Comparison of ENCODE assay signal across 12 cellular contexts in genomic region chr5:146213210-146213838, GRCh38. TPM values are rescaled to one million over a fixed set of nuclear protein-coding genes. Genes with fewer than 3 reads are reported as not detected.
DNase-seq lines count a peak whose midpoint lies in the region; ATAC-seq and TF ChIP-seq lines count a peak whose summit lies in the region.
"Had no signal": no experiment of that assay in that cellular context is flagged by ENCODE, and none has a peak within 500 bp of the region (broad histone marks: within the 10 kb centered on the region; RNA-seq: fewer than 3 reads in every experiment).

No MANE protein-coding gene starts in this region.

- TF ChIP-seq RAD21 in IMR-90 (IDR thresholded peaks at IDR 0.05; ENCODE audit: low read length), result no peak

- H3K23ac ChIP-seq in IMR-90 (ENCODE audit: low read depth, low read length), result no peak overlapping the region

- peaks cover 50% of the 10 kb centered on the region for H4K20me1 ChIP-seq in IMR-90 (ENCODE audit: insufficient read depth, low read length)
- peaks cover 31% of the 10 kb centered on the region for H4K20me1 ChIP-seq in OCI-LY7 (ENCODE audit: insufficient read depth, low read length)

- no CpG with 5 or more reads among the region's 4 CpGs for WGBS in IMR-90 (ENCODE audit: extremely low coverage in 2 of 2, insufficient read length in 1 of 2), 2 experiments
- 63 to 73% (median 68%) methylated on average over 4 of the region's 4 CpGs for WGBS in adrenal gland, 4 donors

- H3K4me2 ChIP-seq in IMR-90 (ENCODE audit: low read depth, low read length) (no peak overlapping the region), OCI-LY7 (ENCODE audit: low read length) (peak overlapping the region; percentile 34)

- TF ChIP-seq CTCF in IMR-90 (conservative IDR thresholded peaks at IDR 0.05; ENCODE audit: low read depth, low read length), result no peak
- TF ChIP-seq CTCF in OCI-LY7 (conservative IDR thresholded peaks at IDR 0.05; ENCODE audit: low read length), result no peak
- TF ChIP-seq CTCF in adrenal gland (IDR thresholded peaks at IDR 0.05), result no peak
- no peak for TF ChIP-seq CTCF in GM10248 (IDR thresholded peaks at IDR 0.05; ENCODE audit: control extremely low read depth, extremely low read depth, low read depth, missing control alignments)

- no peak overlapping the region for H2BK15ac ChIP-seq in IMR-90 (ENCODE audit: low read depth, low read length)

- H3K27ac ChIP-seq in IMR-90 (ENCODE audit: insufficient read depth, low read length), result no peak overlapping the region
- no peak overlapping the region for H3K27ac ChIP-seq in OCI-LY7 (ENCODE audit: low read depth, low read length, poor library complexity, severe bottlenecking)
- H3K27ac ChIP-seq in adrenal gland, result no peak overlapping the region
- H3K27ac ChIP-seq: tibial artery had no signal

- H3K9me3 ChIP-seq in IMR-90 (ENCODE audit: control insufficient read depth, insufficient read depth, low read length), result no peaks in the 10 kb centered on the region
- no peaks in the 10 kb centered on the region for H3K9me3 ChIP-seq in OCI-LY7 (ENCODE audit: low read length)
- H3K9me3 ChIP-seq in adrenal gland (replicated peaks in 1 of 3), result no peaks in the 10 kb centered on the region
- H3K9me3 ChIP-seq: tibial artery had no signal

- POLR2A ChIA-PET in IMR-90 (lab: Charles Lee; ENCODE audit: unreplicated experiment) (no interaction called here), OCI-LY7 (lab: Charles Lee) (interaction anchor here (0.6 to 2.3 kb wide), 13 partner anchors 8 to 196 kb away, joined by 3 to 13 read pairs (median 4); partner anchors contain the start of gene LARS1), GM10248 (lab: Yijun Ruan, JAX) (no interaction called here)

- ATAC-seq in IMR-90 (ENCODE audit: low read depth) (no peak), HG03025 (IDR thresholded peaks at IDR 0.05; ENCODE audit: low FRiP score, unreplicated experiment) (no peak)

- H2BK5ac ChIP-seq in IMR-90 (ENCODE audit: low read depth, low read length, poor library complexity, severe bottlenecking), result no peak overlapping the region

- intact Hi-C loops in IMR-90 (cut with micrococcal nuclease) (no loop called here), OCI-LY7 (cut with micrococcal nuclease; ENCODE audit: unreplicated experiment) (no loop called here), adrenal gland (cut with DNase I) (no loop called here)

- peaks cover 100% of the 10 kb centered on the region for H3K79me2 ChIP-seq in OCI-LY7 (ENCODE audit: insufficient read depth, low read depth, low read length)

- no peak overlapping the region for H2AK9ac ChIP-seq in IMR-90 (replicated peaks; ENCODE audit: low read depth, low read length, poor library complexity)

- H3K9me2 ChIP-seq in OCI-LY7 (ENCODE audit: insufficient read depth, low read length), result no peaks in the 10 kb centered on the region

- H2BK120ac ChIP-seq in IMR-90 (ENCODE audit: low read depth, low read length), result no peak overlapping the region

- H3K4me3 ChIP-seq in IMR-90 (ENCODE audit: insufficient read depth, low read depth, low read length), result no peak overlapping the region
- no peak overlapping the region for H3K4me3 ChIP-seq in OCI-LY7 (ENCODE audit: low read depth, low read length, poor library complexity, severe bottlenecking)
- H3K4me3 ChIP-seq in adrenal gland, result no peak overlapping the region
- H3K4me3 ChIP-seq: tibial artery had no signal

- H3K4me1 ChIP-seq in IMR-90 (ENCODE audit: control insufficient read depth, insufficient read depth, low read length), result 0 out of 2 replicates have a peak, but pooled peaks cover 2% of the 10 kb centered on the region
- H3K4me1 ChIP-seq in OCI-LY7 (ENCODE audit: insufficient read depth, low read length, poor library complexity, severe bottlenecking), result peaks cover 34% of the 10 kb centered on the region
- peaks cover 8 to 33% of the 10 kb centered on the region in 2 donors for H3K4me1 ChIP-seq in adrenal gland (replicated peaks in 1 of 2)

- H3K4ac ChIP-seq in IMR-90 (ENCODE audit: low read depth, low read length), result no peak overlapping the region

- no peaks in the 10 kb centered on the region for H3K9me1 ChIP-seq in IMR-90 (ENCODE audit: insufficient read depth, low read length)

- DNase-seq in A172 (ENCODE audit: low spot score) (peak; percentile 27), IMR-90 (peak; percentile 4), OCI-LY7 (ENCODE audit: low spot score) (peak; percentile 17), erythroblast (lab: John Stamatoyannopoulos, UW) (peak; percentile 37 to 50), adrenal gland (no peak), GM10248 (ENCODE audit: extremely low spot score) (no peak)
- DNase-seq in activated CD4-positive, alpha-beta T cell treated with anti-CD3 and anti-CD28 coated beads for 4 hours, result no peak
- DNase-seq: cortex of kidney, nucleus accumbens, T-helper 2 cell, tibial artery had no signal

- H3K14ac ChIP-seq in IMR-90 (replicated peaks; ENCODE audit: low read depth, low read length), result no peak overlapping the region

- peaks cover 4 to 38% of the 10 kb centered on the region in 2 experiments; a peak in 3 of 4 replicates for H3K79me1 ChIP-seq in IMR-90 (ENCODE audit: low read depth in 1 of 2, low read length in 2 of 2)

- BruUV-seq in IMR-90 (replicated peaks; lab: Mats Ljungman, UMichigan), result no TSS peak
- BruUV-seq in OCI-LY7 (replicated peaks; lab: Mats Ljungman, UMichigan), result no TSS peak

- H3K9ac ChIP-seq in IMR-90 (ENCODE audit: low read depth, low read length), result no peak overlapping the region

- H4K5ac ChIP-seq in IMR-90 (ENCODE audit: low read depth, low read length), result no peak overlapping the region

- H3K27me3 ChIP-seq in IMR-90 (ENCODE audit: control insufficient read depth, insufficient read depth, low read length), result no peaks in the 10 kb centered on the region
- no peaks in the 10 kb centered on the region for H3K27me3 ChIP-seq in adrenal gland
- H3K27me3 ChIP-seq: tibial artery had no signal

- dilution Hi-C loops in IMR-90 (cut with HindIII; ENCODE audit: low sequenced_read_pairs, unreplicated experiment), result no loop called here

- no peak overlapping the region for H2AFZ ChIP-seq in IMR-90 (replicated peaks; ENCODE audit: low read length, poor library complexity)
- no peak overlapping the region for H2AFZ ChIP-seq in OCI-LY7 (ENCODE audit: low read length)

- H4K8ac ChIP-seq in IMR-90 (ENCODE audit: low read depth in 2 of 2, low read length in 2 of 2), result no peak overlapping the region

- H2BK20ac ChIP-seq in IMR-90 (ENCODE audit: low read depth, low read length), result no peak overlapping the region

- no peak overlapping the region for H3K56ac ChIP-seq in IMR-90 (ENCODE audit: extremely low read depth, insufficient read depth, low read length)

- H2AK5ac ChIP-seq in IMR-90 (ENCODE audit: low read depth, low read length), result no peak overlapping the region

- H3K36me3 ChIP-seq in IMR-90 (ENCODE audit: control insufficient read depth, insufficient read depth, low read length) (0 out of 2 replicates have a peak, but pooled peaks cover 2% of the 10 kb centered on the region), OCI-LY7 (ENCODE audit: insufficient read depth, low read length) (peaks cover 33% of the 10 kb centered on the region), adrenal gland (replicated peaks in 1 of 2) (no peaks in the 10 kb centered on the region)
- H3K36me3 ChIP-seq: tibial artery had no signal

- in situ Hi-C loops in IMR-90 (cut with MboI; ENCODE audit: low sequenced_read_pairs), result no loop called here

- no peak overlapping the region for H4K91ac ChIP-seq in IMR-90 (ENCODE audit: insufficient read depth, low read depth, low read length)

- CTCF ChIA-PET in IMR-90 (lab: Yijun Ruan, JAX), result interaction anchor here (1.0 kb wide), 1 partner anchor 13 kb away, joined by 4 read pairs; no protein-coding TSS in a partner anchor
- CTCF ChIA-PET in OCI-LY7 (lab: Charles Lee; ENCODE audit: unreplicated experiment), result no interaction called here
- CTCF ChIA-PET in GM10248 (lab: Yijun Ruan, JAX), result no interaction called here

- TF ChIP-seq POLR2A in IMR-90 (IDR thresholded peaks at IDR 0.05; ENCODE audit: low read depth, low read length), result no peak
- TF ChIP-seq POLR2A in erythroblast (IDR thresholded peaks at IDR 0.05; ENCODE audit: low read length), result no peak
- no peak for TF ChIP-seq POLR2A in adrenal gland (IDR thresholded peaks at IDR 0.05)

- no peak overlapping the region for H3K18ac ChIP-seq in IMR-90 (ENCODE audit: low read depth, low read length)

TF ChIP-seq in IMR-90, 13 proteins besides CTCF, POLR2A, EP300 and RAD21 (continues in another document):
- no peak for TF ChIP-seq CEBPB (IDR thresholded peaks at IDR 0.05; ENCODE audit: low read depth, low read length)
- TF ChIP-seq MXI1 (IDR thresholded peaks at IDR 0.05; ENCODE audit: borderline replicate concordance, low read depth, low read length), result no peak
- TF ChIP-seq RFX5 (IDR thresholded peaks at IDR 0.05; ENCODE audit: low read depth, low read length), result no peak
- TF ChIP-seq USF2 (IDR thresholded peaks at IDR 0.05; ENCODE audit: low read depth, low read length), result no peak
- TF ChIP-seq NFE2L2 (IDR thresholded peaks at IDR 0.05; ENCODE audit: low read depth, low read length), result no peak
- no peak for TF ChIP-seq RCOR1 (IDR thresholded peaks at IDR 0.05; ENCODE audit: insufficient replicate concordance, low read length)

RNA-seq across cellular contexts. Expression of gene RBM27, which starts 9.9 kb away (rescaled TPM):
- 40.4 and 46.6 TPM in 2 replicates for total RNA-seq in A172 (2014; rRNA removed; shearing (Covaris generic))
- total RNA-seq in IMR-90 (2012; rRNA removed) (19.2 and 25.3 TPM in 2 replicates), OCI-LY7 (2022) (26.4 and 29.0 TPM in 2 replicates), adrenal gland (10 to 100 TPM in 7 of 8 donors, 1 to 10 TPM in 1; 8.1 to 18.0 (median 12.5) TPM)
- polyA plus RNA-seq in IMR-90 (2012; rRNA removed) (7.6 and 7.7 TPM in 2 replicates), adrenal gland (10 to 100 TPM in 1 of 3 donors, 1 to 10 TPM in 2; 3.5 to 16.7 (median 5.7) TPM)
- 0.58 and 1.6 TPM in 2 replicates for polyA plus RNA-seq in IMR-90 (2012; cell fraction: cytosol; rRNA removed)
- polyA plus RNA-seq in IMR-90 (2012; cell fraction: nucleus; rRNA removed; ENCODE audit: low replicate concordance), result 1.2 and 9.5 TPM in 2 replicates
- 19.4 and 20.9 TPM in 2 replicates for total RNA-seq in OCI-LY7 (2014; rRNA removed; shearing (Covaris generic))

RNA-seq across cellular contexts. Expression of gene LARS1, which starts 30.9 kb away (rescaled TPM):
- total RNA-seq in A172 (2014; rRNA removed; shearing (Covaris generic)), result 146 and 151 TPM in 2 replicates
- total RNA-seq in IMR-90 (2012; rRNA removed) (70.4 and 91.4 TPM in 2 replicates), OCI-LY7 (2022) (300 and 329 TPM in 2 replicates), adrenal gland (100 to 1,000 TPM in 1 of 8 donors, 10 to 100 TPM in 7; 42.7 to 113 (median 84.0) TPM)
- polyA plus RNA-seq in IMR-90 (2012; rRNA removed) (20.1 and 25.7 TPM in 2 replicates), adrenal gland (100 to 1,000 TPM in 1 of 3 donors, 10 to 100 TPM in 2; 37.0 to 119 (median 61.9) TPM)
- polyA plus RNA-seq in IMR-90 (2012; cell fraction: cytosol; rRNA removed), result 3.2 and 5.8 TPM in 2 replicates
- 3.1 and 42.3 TPM in 2 replicates for polyA plus RNA-seq in IMR-90 (2012; cell fraction: nucleus; rRNA removed; ENCODE audit: low replicate concordance)
- total RNA-seq in OCI-LY7 (2014; rRNA removed; shearing (Covaris generic)), result 147 and 177 TPM in 2 replicates

Comparison
In these comparisons a context has a peak if more than half of its experiments do, and no peak if none do; other contexts are left out.
1. DNase-seq: peak in A172 (single experiment), IMR-90 (single experiment), OCI-LY7 (single experiment) and erythroblast (2 of 2); none in activated CD4-positive, alpha-beta T cell treated with anti-CD3 and anti-CD28 coated beads for 4 hours (0 of 2), adrenal gland (0 of 7) and GM10248 (single experiment).